In the genomic region with DNA sequence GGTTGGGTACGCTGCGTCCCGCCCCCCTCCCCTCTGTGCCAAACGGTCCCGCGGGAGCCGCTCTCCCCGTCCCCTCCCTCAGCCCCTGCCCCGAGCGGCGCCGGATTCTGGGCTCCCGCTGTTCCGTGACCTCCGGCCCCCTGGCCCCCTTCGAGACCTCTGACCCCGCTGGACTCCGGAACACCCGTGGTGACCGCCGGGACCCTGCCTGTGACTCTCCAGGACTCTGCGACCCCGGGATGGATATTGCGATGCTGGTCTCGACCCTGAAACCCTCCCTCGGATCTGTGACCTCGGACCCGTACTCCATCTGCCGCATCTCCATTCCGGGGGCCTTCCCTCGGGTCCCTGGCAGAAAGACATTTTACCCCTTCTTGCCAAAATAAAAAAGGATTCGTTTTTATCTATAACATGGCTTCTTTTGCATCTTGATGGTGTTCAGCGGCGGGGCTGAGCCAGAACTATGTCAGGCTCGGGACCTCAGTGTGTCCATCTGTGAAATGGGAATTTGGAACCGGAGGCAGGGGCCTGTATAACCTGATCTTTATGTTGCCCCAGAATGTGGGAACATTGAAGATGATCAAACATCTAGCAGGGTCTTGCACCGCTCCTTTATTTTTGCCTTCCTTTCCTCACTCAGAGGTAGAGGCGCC, we compare ENCODE assay signal across 1 cellular context.
TF ChIP-seq lines count a peak whose summit lies in the region.

No MANE protein-coding gene starts in this region.

TF ChIP-seq in HepG2, 621 proteins besides CTCF, POLR2A, EP300 and RAD21 (continued from another document):
- TF ChIP-seq HDAC2 (CRISPR knock-in tag; IDR thresholded peaks at IDR 0.05) (no peak), CREM (IDR thresholded peaks at IDR 0.05) (no peak), CREM (CRISPR knock-in tag; IDR thresholded peaks at IDR 0.05) (no peak), ARNT (IDR thresholded peaks at IDR 0.05) (no peak), NR2F6 (IDR thresholded peaks at IDR 0.05) (peak; percentile 12; the same call in 1 of the 2 replicates), NR2F6 (CRISPR knock-in tag; IDR thresholded peaks at IDR 0.05) (no peak), MIER3 (CRISPR knock-in tag; IDR thresholded peaks at IDR 0.05; ENCODE audit: borderline replicate concordance) (no peak)
- TF ChIP-seq, protein P1, sequence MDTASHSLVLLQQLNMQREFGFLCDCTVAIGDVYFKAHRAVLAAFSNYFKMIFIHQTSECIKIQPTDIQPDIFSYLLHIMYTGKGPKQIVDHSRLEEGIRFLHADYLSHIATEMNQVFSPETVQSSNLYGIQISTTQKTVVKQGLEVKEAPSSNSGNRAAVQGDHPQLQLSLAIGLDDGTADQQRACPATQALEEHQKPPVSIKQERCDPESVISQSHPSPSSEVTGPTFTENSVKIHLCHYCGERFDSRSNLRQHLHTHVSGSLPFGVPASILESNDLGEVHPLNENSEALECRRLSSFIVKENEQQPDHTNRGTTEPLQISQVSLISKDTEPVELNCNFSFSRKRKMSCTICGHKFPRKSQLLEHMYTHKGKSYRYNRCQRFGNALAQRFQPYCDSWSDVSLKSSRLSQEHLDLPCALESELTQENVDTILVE (CRISPR knock-in tag; IDR thresholded peaks at IDR 0.05), result no peak
